1 cellular context compared by ENCODE assay signal in the genomic region with DNA sequence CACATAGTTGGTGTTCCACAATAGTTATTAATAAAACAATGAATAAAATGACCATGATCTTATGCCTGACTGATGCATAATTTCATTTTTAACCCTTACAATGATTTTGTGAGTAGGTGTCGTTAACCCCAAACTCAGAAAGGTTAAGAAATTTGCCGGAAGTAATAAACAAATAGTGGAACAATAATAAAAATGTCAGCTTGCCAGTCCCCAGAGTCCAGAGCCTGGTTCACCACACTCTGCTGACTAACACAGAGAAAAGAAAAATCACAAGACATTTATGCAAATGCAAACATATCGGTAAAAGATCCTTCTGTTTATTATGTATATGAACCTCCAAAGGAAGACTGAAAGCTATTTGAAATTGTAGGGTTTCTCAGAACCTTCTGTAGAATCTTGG.
TF ChIP-seq lines count a peak whose summit lies in the region.

No MANE protein-coding gene starts in this region.

TF ChIP-seq in HEK293, 187 proteins besides CTCF, POLR2A, EP300 and RAD21:
- TF ChIP-seq ZNF555 (tag by site-specific recombination; conservative IDR thresholded peaks at IDR 0.05), result no peak
- TF ChIP-seq ZNF335 (tag by site-specific recombination; conservative IDR thresholded peaks at IDR 0.05), result 0 out of 2 replicates have a peak, but pooled peaks have one; percentile 28
- TF ChIP-seq, protein P1, sequence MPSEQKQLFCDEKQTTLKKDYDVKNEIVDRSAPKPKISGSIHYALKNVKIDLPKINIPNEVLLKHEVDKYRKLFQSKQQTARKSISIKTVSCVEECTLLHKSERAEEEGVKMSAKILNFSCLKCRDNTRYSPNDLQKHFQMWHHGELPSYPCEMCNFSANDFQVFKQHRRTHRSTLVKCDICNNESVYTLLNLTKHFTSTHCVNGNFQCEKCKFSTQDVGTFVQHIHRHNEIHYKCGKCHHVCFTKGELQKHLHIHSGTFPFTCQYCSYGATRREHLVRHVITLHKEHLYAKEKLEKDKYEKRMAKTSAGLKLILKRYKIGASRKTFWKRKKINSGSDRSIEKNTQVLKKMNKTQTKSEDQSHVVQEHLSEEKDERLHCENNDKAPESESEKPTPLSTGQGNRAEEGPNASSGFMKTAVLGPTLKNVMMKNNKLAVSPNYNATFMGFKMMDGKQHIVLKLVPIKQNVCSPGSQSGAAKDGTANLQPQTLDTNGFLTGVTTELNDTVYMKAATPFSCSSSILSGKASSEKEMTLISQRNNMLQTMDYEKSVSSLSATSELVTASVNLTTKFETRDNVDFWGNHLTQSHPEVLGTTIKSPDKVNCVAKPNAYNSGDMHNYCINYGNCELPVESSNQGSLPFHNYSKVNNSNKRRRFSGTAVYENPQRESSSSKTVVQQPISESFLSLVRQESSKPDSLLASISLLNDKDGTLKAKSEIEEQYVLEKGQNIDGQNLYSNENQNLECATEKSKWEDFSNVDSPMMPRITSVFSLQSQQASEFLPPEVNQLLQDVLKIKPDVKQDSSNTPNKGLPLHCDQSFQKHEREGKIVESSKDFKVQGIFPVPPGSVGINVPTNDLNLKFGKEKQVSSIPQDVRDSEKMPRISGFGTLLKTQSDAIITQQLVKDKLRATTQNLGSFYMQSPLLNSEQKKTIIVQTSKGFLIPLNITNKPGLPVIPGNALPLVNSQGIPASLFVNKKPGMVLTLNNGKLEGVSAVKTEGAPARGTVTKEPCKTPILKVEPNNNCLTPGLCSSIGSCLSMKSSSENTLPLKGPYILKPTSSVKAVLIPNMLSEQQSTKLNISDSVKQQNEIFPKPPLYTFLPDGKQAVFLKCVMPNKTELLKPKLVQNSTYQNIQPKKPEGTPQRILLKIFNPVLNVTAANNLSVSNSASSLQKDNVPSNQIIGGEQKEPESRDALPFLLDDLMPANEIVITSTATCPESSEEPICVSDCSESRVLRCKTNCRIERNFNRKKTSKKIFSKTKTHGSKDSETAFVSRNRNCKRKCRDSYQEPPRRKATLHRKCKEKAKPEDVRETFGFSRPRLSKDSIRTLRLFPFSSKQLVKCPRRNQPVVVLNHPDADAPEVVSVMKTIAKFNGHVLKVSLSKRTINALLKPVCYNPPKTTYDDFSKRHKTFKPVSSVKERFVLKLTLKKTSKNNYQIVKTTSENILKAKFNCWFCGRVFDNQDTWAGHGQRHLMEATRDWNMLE (tag by site-specific recombination; conservative IDR thresholded peaks at IDR 0.05; ENCODE audit: low read depth), result 0 out of 2 replicates have a peak, but pooled peaks have one; percentile 5
- TF ChIP-seq ZNF548 (tag by site-specific recombination; IDR thresholded peaks at IDR 0.05), result no peak
- TF ChIP-seq WT1 (tag by site-specific recombination; IDR thresholded peaks at IDR 0.05), result no peak
- TF ChIP-seq ZNF157 (tag by site-specific recombination; IDR thresholded peaks at IDR 0.05), result no peak
